1 cellular context compared by ENCODE assay signal in the genomic region with DNA sequence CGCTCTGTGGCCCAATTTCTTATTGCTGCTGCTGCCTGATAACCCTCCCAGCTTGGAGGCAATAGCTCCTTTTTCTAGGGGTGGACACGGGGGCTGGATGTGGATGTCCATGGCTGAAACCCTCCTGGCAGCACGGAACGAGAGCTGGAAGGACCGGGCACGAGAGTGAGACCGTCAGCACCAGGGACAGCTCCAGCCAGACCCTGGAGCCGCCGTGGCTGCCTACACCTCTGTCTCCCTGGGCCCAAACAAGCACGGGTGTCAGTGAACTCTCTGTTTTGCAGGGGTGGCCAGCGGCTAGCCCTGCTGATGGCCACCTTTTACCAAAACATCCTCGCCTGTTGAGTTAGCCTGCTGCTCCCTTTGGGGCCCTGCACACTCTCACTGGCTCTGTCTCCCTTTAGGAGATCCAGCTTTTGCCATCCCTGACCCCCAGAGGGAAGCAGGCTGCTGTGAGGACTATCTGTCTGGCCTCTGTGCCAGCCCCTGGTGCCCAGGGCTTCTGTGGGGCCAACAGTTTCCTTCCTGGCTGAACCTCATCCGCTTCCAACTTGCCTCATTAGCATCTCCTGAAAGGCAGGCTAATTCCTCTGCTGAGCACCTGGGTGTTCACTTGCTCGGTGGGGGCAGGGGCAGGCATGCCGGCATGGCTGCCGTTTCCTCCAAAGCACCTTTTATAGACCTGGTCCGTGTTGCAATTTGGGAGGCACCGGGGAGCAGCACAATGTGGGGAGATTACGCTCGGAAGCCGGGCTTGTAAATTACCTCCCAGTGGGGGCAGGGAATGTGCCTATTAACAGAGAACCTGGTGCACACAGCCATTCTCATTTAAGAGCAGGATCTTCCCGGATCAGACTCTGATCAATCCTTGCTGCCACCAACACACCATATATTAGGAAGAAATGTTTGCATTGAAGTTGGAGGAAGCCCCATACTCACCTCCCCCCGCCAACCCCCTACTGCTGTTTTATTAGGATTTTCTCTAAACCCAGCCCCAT.
TF ChIP-seq lines count a peak whose summit lies in the region.

No MANE protein-coding gene starts in this region.

TF ChIP-seq in HepG2, 621 proteins besides CTCF, POLR2A, EP300 and RAD21 (continued from another document and continues in another):
- TF ChIP-seq, protein P1, sequence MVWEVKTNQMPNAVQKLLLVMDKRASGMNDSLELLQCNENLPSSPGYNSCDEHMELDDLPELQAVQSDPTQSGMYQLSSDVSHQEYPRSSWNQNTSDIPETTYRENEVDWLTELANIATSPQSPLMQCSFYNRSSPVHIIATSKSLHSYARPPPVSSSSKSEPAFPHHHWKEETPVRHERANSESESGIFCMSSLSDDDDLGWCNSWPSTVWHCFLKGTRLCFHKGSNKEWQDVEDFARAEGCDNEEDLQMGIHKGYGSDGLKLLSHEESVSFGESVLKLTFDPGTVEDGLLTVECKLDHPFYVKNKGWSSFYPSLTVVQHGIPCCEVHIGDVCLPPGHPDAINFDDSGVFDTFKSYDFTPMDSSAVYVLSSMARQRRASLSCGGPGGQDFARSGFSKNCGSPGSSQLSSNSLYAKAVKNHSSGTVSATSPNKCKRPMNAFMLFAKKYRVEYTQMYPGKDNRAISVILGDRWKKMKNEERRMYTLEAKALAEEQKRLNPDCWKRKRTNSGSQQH (CRISPR knock-in tag; IDR thresholded peaks at IDR 0.05; ENCODE audit: low read depth): peak; percentile 91
- TF ChIP-seq, protein P2, sequence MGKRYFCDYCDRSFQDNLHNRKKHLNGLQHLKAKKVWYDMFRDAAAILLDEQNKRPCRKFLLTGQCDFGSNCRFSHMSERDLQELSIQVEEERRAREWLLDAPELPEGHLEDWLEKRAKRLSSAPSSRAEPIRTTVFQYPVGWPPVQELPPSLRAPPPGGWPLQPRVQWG (CRISPR knock-in tag; IDR thresholded peaks at IDR 0.05; ENCODE audit: borderline replicate concordance, low read depth): no peak
- TF ChIP-seq ZNF569 (CRISPR knock-in tag; IDR thresholded peaks at IDR 0.05; ENCODE audit: borderline replicate concordance): no peak
- TF ChIP-seq ZBTB3 (CRISPR knock-in tag; IDR thresholded peaks at IDR 0.05; ENCODE audit: borderline replicate concordance, low read depth): no peak
- TF ChIP-seq KMT2A (CRISPR knock-in tag; IDR thresholded peaks at IDR 0.05): no peak
- no peak for TF ChIP-seq ZFP62 (CRISPR knock-in tag; IDR thresholded peaks at IDR 0.05)
- TF ChIP-seq MEIS1 (CRISPR knock-in tag; IDR thresholded peaks at IDR 0.05; ENCODE audit: borderline replicate concordance): no peak
- TF ChIP-seq ZNF326 (CRISPR knock-in tag; IDR thresholded peaks at IDR 0.05; ENCODE audit: borderline replicate concordance): no peak
- no peak for TF ChIP-seq ZNF337 (CRISPR knock-in tag; IDR thresholded peaks at IDR 0.05; ENCODE audit: borderline replicate concordance, low read depth)
- no peak for TF ChIP-seq ZNF224 (CRISPR knock-in tag; IDR thresholded peaks at IDR 0.05)
- no peak for TF ChIP-seq JUNB (CRISPR knock-in tag; IDR thresholded peaks at IDR 0.05; ENCODE audit: borderline replicate concordance)
- no peak for TF ChIP-seq FOXP1 (IDR thresholded peaks at IDR 0.05)
- no peak for TF ChIP-seq FOXP1 (CRISPR knock-in tag; IDR thresholded peaks at IDR 0.05)
- no peak for TF ChIP-seq PRPF4 (IDR thresholded peaks at IDR 0.05; ENCODE audit: low read depth, low read length, poor library complexity, severe bottlenecking)
- no peak for TF ChIP-seq NR2C2 (CRISPR knock-in tag; IDR thresholded peaks at IDR 0.05; ENCODE audit: borderline replicate concordance)
- no peak for TF ChIP-seq ZNF629 (CRISPR knock-in tag; conservative IDR thresholded peaks at IDR 0.05)
- peak; percentile 69 for TF ChIP-seq ELF3 (CRISPR knock-in tag; IDR thresholded peaks at IDR 0.05)
- no peak for TF ChIP-seq ETV5 (CRISPR knock-in tag; IDR thresholded peaks at IDR 0.05; ENCODE audit: borderline replicate concordance)
- TF ChIP-seq, protein P3, sequence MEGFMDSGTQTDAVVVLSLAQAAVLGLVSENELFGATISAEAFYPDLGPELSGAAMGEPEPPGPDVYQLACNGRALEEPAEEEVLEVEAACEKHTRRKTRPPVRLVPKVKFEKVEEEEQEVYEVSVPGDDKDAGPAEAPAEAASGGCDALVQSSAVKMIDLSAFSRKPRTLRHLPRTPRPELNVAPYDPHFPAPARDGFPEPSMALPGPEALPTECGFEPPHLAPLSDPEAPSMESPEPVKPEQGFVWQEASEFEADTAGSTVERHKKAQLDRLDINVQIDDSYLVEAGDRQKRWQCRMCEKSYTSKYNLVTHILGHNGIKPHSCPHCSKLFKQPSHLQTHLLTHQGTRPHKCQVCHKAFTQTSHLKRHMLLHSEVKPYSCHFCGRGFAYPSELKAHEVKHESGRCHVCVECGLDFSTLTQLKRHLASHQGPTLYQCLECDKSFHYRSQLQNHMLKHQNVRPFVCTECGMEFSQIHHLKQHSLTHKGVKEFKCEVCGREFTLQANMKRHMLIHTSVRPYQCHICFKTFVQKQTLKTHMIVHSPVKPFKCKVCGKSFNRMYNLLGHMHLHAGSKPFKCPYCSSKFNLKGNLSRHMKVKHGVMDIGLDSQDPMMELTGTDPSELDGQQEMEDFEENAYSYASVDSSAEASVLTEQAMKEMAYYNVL (CRISPR knock-in tag; IDR thresholded peaks at IDR 0.05; ENCODE audit: borderline replicate concordance): 0 out of 2 replicates have a peak, but pooled peaks have one; percentile 29
- TF ChIP-seq, protein P4, sequence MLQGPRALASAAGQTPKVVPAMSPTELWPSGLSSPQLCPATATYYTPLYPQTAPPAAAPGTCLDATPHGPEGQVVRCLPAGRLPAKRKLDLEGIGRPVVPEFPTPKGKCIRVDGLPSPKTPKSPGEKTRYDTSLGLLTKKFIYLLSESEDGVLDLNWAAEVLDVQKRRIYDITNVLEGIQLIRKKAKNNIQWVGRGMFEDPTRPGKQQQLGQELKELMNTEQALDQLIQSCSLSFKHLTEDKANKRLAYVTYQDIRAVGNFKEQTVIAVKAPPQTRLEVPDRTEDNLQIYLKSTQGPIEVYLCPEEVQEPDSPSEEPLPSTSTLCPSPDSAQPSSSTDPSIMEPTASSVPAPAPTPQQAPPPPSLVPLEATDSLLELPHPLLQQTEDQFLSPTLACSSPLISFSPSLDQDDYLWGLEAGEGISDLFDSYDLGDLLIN (CRISPR knock-in tag; IDR thresholded peaks at IDR 0.05; ENCODE audit: borderline replicate concordance): no peak
- TF ChIP-seq ERF (CRISPR knock-in tag; IDR thresholded peaks at IDR 0.05): peak; percentile 79; the same call in 1 of the 2 replicates
- TF ChIP-seq HNF4A (CRISPR knock-in tag; IDR thresholded peaks at IDR 0.05): no peak
- TF ChIP-seq REL (CRISPR knock-in tag; conservative IDR thresholded peaks at IDR 0.05): no peak
- TF ChIP-seq ZNF296 (CRISPR knock-in tag; conservative IDR thresholded peaks at IDR 0.05): 0 out of 2 replicates have a peak, but pooled peaks have one; percentile 54
- TF ChIP-seq BORCS8-MEF2B (CRISPR knock-in tag; IDR thresholded peaks at IDR 0.05): peak; percentile 92
- TF ChIP-seq FOXJ3 (CRISPR knock-in tag; IDR thresholded peaks at IDR 0.05; ENCODE audit: borderline replicate concordance): no peak
- TF ChIP-seq ZNF792 (CRISPR knock-in tag; IDR thresholded peaks at IDR 0.05): peak; percentile 96
- no peak for TF ChIP-seq ESRRA (CRISPR knock-in tag; IDR thresholded peaks at IDR 0.05; ENCODE audit: low read depth)
- no peak for TF ChIP-seq TOE1 (CRISPR knock-in tag; IDR thresholded peaks at IDR 0.05)
- TF ChIP-seq, protein P5, sequence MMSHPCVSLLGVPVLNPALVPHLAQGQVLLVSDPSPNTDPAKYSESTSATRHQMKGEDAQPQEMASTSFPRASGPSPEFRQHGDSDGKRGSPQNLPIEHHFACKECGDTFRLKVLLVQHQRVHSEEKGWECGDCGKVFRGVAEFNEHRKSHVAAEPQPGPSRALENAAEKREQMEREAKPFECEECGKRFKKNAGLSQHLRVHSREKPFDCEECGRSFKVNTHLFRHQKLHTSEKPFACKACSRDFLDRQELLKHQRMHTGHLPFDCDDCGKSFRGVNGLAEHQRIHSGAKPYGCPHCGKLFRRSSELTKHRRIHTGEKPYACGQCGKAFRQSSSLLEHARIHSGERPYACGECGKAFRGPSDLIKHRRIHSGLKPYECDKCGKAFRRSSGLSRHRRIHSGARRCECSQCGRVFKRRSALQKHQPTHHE (CRISPR knock-in tag; IDR thresholded peaks at IDR 0.05; ENCODE audit: borderline replicate concordance): no peak
- no peak for TF ChIP-seq ZNF775 (CRISPR knock-in tag; IDR thresholded peaks at IDR 0.05; ENCODE audit: borderline replicate concordance)
- TF ChIP-seq ZNF709 (CRISPR knock-in tag; IDR thresholded peaks at IDR 0.05): peak; percentile 42; the same call in 1 of the 2 replicates
- peak; percentile 50 for TF ChIP-seq SAP130 (CRISPR knock-in tag; IDR thresholded peaks at IDR 0.05; ENCODE audit: low read depth)
- TF ChIP-seq, protein P6, sequence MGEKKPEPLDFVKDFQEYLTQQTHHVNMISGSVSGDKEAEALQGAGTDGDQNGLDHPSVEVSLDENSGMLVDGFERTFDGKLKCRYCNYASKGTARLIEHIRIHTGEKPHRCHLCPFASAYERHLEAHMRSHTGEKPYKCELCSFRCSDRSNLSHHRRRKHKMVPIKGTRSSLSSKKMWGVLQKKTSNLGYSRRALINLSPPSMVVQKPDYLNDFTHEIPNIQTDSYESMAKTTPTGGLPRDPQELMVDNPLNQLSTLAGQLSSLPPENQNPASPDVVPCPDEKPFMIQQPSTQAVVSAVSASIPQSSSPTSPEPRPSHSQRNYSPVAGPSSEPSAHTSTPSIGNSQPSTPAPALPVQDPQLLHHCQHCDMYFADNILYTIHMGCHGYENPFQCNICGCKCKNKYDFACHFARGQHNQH (CRISPR knock-in tag; IDR thresholded peaks at IDR 0.05): 0 out of 2 replicates have a peak, but pooled peaks have one; percentile 35
- peak; percentile 31; the same call in 1 of the 2 replicates for TF ChIP-seq ZNF557 (CRISPR knock-in tag; IDR thresholded peaks at IDR 0.05)
- no peak for TF ChIP-seq PHF8 (CRISPR knock-in tag; IDR thresholded peaks at IDR 0.05)
- no peak; the same call in 1 of the 2 replicates for TF ChIP-seq ZNF367 (CRISPR knock-in tag; IDR thresholded peaks at IDR 0.05; ENCODE audit: borderline replicate concordance)
- TF ChIP-seq SATB2 (CRISPR knock-in tag; IDR thresholded peaks at IDR 0.05): 0 out of 2 replicates have a peak, but pooled peaks have one; percentile 53
- no peak for TF ChIP-seq NR2F1 (CRISPR knock-in tag; IDR thresholded peaks at IDR 0.05)
- TF ChIP-seq, protein P7, sequence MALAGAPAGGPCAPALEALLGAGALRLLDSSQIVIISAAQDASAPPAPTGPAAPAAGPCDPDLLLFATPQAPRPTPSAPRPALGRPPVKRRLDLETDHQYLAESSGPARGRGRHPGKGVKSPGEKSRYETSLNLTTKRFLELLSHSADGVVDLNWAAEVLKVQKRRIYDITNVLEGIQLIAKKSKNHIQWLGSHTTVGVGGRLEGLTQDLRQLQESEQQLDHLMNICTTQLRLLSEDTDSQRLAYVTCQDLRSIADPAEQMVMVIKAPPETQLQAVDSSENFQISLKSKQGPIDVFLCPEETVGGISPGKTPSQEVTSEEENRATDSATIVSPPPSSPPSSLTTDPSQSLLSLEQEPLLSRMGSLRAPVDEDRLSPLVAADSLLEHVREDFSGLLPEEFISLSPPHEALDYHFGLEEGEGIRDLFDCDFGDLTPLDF (CRISPR knock-in tag; IDR thresholded peaks at IDR 0.05): no peak
- TF ChIP-seq SALL1 (CRISPR knock-in tag; IDR thresholded peaks at IDR 0.05): peak; percentile 85
- TF ChIP-seq, protein P8, sequence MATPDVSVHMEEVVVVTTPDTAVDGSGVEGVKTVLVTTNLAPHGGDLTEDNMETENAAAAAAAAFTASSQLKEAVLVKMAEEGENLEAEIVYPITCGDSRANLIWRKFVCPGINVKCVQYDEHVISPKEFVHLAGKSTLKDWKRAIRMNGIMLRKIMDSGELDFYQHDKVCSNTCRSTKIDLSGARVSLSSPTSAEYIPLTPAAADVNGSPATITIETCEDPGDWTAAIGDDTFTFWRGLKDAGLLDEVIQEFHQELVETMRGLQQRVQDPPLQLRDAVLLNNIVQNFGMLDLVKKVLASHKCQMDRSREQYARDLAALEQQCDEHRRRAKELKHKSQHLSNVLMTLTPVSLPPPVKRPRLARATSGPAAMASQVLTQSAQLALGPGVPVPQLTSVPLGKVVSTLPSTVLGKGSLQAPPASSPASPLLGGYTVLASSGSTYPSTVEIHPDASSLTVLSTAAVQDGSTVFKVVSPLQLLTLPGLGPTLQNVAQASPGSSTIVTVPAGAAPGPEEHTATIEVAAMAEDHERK (CRISPR knock-in tag; IDR thresholded peaks at IDR 0.05; ENCODE audit: low read depth): no peak
- TF ChIP-seq ZNF230 (CRISPR knock-in tag; IDR thresholded peaks at IDR 0.05): no peak; the same call in 1 of the 2 replicates
- TF ChIP-seq NFRKB (IDR thresholded peaks at IDR 0.05): no peak
- TF ChIP-seq, protein P9, sequence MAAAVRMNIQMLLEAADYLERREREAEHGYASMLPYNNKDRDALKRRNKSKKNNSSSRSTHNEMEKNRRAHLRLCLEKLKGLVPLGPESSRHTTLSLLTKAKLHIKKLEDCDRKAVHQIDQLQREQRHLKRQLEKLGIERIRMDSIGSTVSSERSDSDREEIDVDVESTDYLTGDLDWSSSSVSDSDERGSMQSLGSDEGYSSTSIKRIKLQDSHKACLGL (CRISPR knock-in tag; IDR thresholded peaks at IDR 0.05): no peak
- no peak for TF ChIP-seq ZNF75D (CRISPR knock-in tag; IDR thresholded peaks at IDR 0.05; ENCODE audit: borderline replicate concordance)
- peak; percentile 62; the same call in 1 of the 2 replicates for TF ChIP-seq ZNF607 (CRISPR knock-in tag; IDR thresholded peaks at IDR 0.05; ENCODE audit: borderline replicate concordance)
- no peak for TF ChIP-seq SP2 (CRISPR knock-in tag; IDR thresholded peaks at IDR 0.05)
- TF ChIP-seq PRMT3 (CRISPR knock-in tag; IDR thresholded peaks at IDR 0.05; ENCODE audit: borderline replicate concordance, low read depth): no peak
- no peak for TF ChIP-seq ZNF841 (CRISPR knock-in tag; IDR thresholded peaks at IDR 0.05; ENCODE audit: borderline replicate concordance)
- no peak for TF ChIP-seq HDAC1 (CRISPR knock-in tag; IDR thresholded peaks at IDR 0.05)
- TF ChIP-seq, protein P10, sequence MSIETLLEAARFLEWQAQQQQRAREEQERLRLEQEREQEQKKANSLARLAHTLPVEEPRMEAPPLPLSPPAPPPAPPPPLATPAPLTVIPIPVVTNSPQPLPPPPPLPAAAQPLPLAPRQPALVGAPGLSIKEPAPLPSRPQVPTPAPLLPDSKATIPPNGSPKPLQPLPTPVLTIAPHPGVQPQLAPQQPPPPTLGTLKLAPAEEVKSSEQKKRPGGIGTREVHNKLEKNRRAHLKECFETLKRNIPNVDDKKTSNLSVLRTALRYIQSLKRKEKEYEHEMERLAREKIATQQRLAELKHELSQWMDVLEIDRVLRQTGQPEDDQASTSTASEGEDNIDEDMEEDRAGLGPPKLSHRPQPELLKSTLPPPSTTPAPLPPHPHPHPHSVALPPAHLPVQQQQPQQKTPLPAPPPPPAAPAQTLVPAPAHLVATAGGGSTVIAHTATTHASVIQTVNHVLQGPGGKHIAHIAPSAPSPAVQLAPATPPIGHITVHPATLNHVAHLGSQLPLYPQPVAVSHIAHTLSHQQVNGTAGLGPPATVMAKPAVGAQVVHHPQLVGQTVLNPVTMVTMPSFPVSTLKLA (IDR thresholded peaks at IDR 0.05): no peak
- TF ChIP-seq RNF2 (conservative IDR thresholded peaks at IDR 0.05; ENCODE audit: low read depth): no peak
